Comparison of ENCODE assay signal across 9 cellular contexts in genomic region chr17:72510454-72511016, GRCh38.
DNase-seq lines count a peak whose midpoint lies in the region; ATAC-seq and TF ChIP-seq lines count a peak whose summit lies in the region.
"Had no signal": no experiment of that assay in that cellular context is flagged by ENCODE, and none has a peak within 500 bp of the region (broad histone marks: within the 10 kb centered on the region; RNA-seq: fewer than 3 reads in every experiment).

No MANE protein-coding gene starts in this region.

- no peaks in the 10 kb centered on the region for H3K9me3 Mint-ChIP-seq in activated T-helper 17 cell treated with anti-CD3 and anti-CD28 coated beads, Interleukin-2, amount 50 U/mL, for 72 hours

- WGBS in psoas muscle, 3 donors: 29 to 48% (median 32%) methylated on average over 1 of the region's 1 CpG

- no peak overlapping the region for H3K4me3 ChIP-seq in H7 (ENCODE audit: insufficient read depth, low read depth, low read length)
- H3K4me3 ChIP-seq in MG63: no peak overlapping the region
- H3K4me3 ChIP-seq in psoas muscle: no peak overlapping the region

- no peak overlapping the region for H3K27ac ChIP-seq in psoas muscle

- no peak overlapping the region for H3K27ac Mint-ChIP-seq in activated T-helper 17 cell treated with anti-CD3 and anti-CD28 coated beads, Interleukin-2, amount 50 U/mL, for 72 hours

- intact Hi-C loops in psoas muscle (cut with DNase I): no loop called here

- no peak for TF ChIP-seq CTCF in psoas muscle (IDR thresholded peaks at IDR 0.05)

- H3K36me3 ChIP-seq in H7 (replicated peaks; ENCODE audit: control insufficient read depth, insufficient read depth, low read length) (no peaks in the 10 kb centered on the region), MG63 (no peaks in the 10 kb centered on the region), psoas muscle (ENCODE audit: insufficient read depth in 1 of 2, low read depth in 1 of 2) (no peaks in the 10 kb centered on the region)

- no peaks in the 10 kb centered on the region for H3K4me1 ChIP-seq in psoas muscle

- H3K9me3 ChIP-seq in MG63 (no peaks in the 10 kb centered on the region), psoas muscle (no peaks in the 10 kb centered on the region)

- no peaks in the 10 kb centered on the region for H3K36me3 Mint-ChIP-seq in activated T-helper 17 cell treated with anti-CD3 and anti-CD28 coated beads, Interleukin-2, amount 50 U/mL, for 72 hours (ENCODE audit: low read depth)

- H3K4me1 Mint-ChIP-seq in activated T-helper 17 cell treated with anti-CD3 and anti-CD28 coated beads, Interleukin-2, amount 50 U/mL, for 72 hours: no peaks in the 10 kb centered on the region

- ATAC-seq in GM18498 (IDR thresholded peaks at IDR 0.05; ENCODE audit: unreplicated experiment): peak; percentile 77
- ATAC-seq in psoas muscle: no peak
- ATAC-seq in activated T-helper 17 cell treated with anti-CD3 and anti-CD28 coated beads, Interleukin-2, amount 50 U/mL, for 72 hours (replicated peaks): no peak

- H3K27me3 ChIP-seq in H7 (ENCODE audit: control insufficient read depth, insufficient read depth, low read length) (no peaks in the 10 kb centered on the region), MG63 (no peaks in the 10 kb centered on the region), psoas muscle (ENCODE audit: insufficient read depth in 3 of 3, low read length in 2 of 3) (no peaks in the 10 kb centered on the region)

- DNase-seq in H7: peak; percentile 14
- DNase-seq in MG63: peak; percentile 16
- DNase-seq in fibroblast of peridontal ligament (ENCODE audit: extremely low read depth): peak; percentile 58
- no peak for DNase-seq in T-helper 9 cell
- no peak for DNase-seq in psoas muscle
- no peak for DNase-seq in DMS153 treated with DMSO at 0.1 percent for 48 hours (lab: John Stamatoyannopoulos, UW; ENCODE audit: unreplicated experiment)
- DNase-seq: NCI-H1930 had no signal

- no peaks in the 10 kb centered on the region for H3K27me3 Mint-ChIP-seq in activated T-helper 17 cell treated with anti-CD3 and anti-CD28 coated beads, Interleukin-2, amount 50 U/mL, for 72 hours

- H3K4me3 Mint-ChIP-seq in activated T-helper 17 cell treated with anti-CD3 and anti-CD28 coated beads, Interleukin-2, amount 50 U/mL, for 72 hours: no peak overlapping the region

Comparison
In these comparisons a context has a peak if more than half of its experiments do, and no peak if none do; other contexts are left out.
1. DNase-seq: peak in H7 (single experiment), MG63 (single experiment) and fibroblast of peridontal ligament (single experiment); none in T-helper 9 cell (single experiment), psoas muscle (0 of 2) and DMS153 treated with DMSO at 0.1 percent for 48 hours (single experiment).